ENCODE assay signal across 13 cellular contexts in genomic region chr1:102234753-102235359, GRCh38.
A peak's percentile ranks its signal among the peaks of the same experiment; 100 is the strongest.
DNase-seq lines count a peak whose midpoint lies in the region; ATAC-seq and TF ChIP-seq lines count a peak whose summit lies in the region.
"Had no signal": no experiment of that assay in that cellular context is flagged by ENCODE, and none has a peak within 500 bp of the region (broad histone marks: within the 10 kb centered on the region; RNA-seq: fewer than 3 reads in every experiment).

No MANE protein-coding gene starts in this region.

- DNase-seq in brain pericyte (ENCODE audit: low read depth, low spot score) (peak; percentile 0), mesenteric fat pad (ENCODE audit: low spot score) (peak; percentile 73), NCI-H1417 treated with DMSO at 0.1 percent for 48 hours (lab: John Stamatoyannopoulos, UW) (no peak), AML-193 (lab: John Stamatoyannopoulos, UW) (no peak)
- no peak for DNase-seq in stimulated activated naive CD8-positive, alpha-beta T cell treated with anti-CD3 and anti-CD28 coated beads, Interleukin-15, Interleukin-2, amounts not matched to agents 100 U/mL and 50 U/mL, for 24 hours
- DNase-seq: Caco-2; CD8-positive, alpha-beta memory T cell; DND-41; GF-D8 had no signal

- H3K27ac ChIP-seq in 22Rv1: peak overlapping the region; percentile 42
- H3K27ac ChIP-seq: A549 had no signal

- peak; percentile 36 for ATAC-seq in stimulated activated naive CD8-positive, alpha-beta T cell treated with anti-CD3 and anti-CD28 coated beads, Interleukin-15, Interleukin-2, amounts not matched to agents 100 U/mL and 50 U/mL, for 24 hours
- ATAC-seq in HG02938 (IDR thresholded peaks at IDR 0.05; ENCODE audit: unreplicated experiment): no peak
- ATAC-seq: A549, HepG2 had no signal

- no peak for TF ChIP-seq CTCF in 22Rv1 (IDR thresholded peaks at IDR 0.05)

Comparison
In these comparisons a context has a peak if more than half of its experiments do, and no peak if none do; other contexts are left out.
1. DNase-seq: peak in brain pericyte (single experiment) and mesenteric fat pad (single experiment); none in stimulated activated naive CD8-positive, alpha-beta T cell treated with anti-CD3 and anti-CD28 coated beads, Interleukin-15, Interleukin-2, amounts not matched to agents 100 U/mL and 50 U/mL, for 24 hours (single experiment), NCI-H1417 treated with DMSO at 0.1 percent for 48 hours (single experiment) and AML-193 (0 of 2).